ENCODE assay signal across 8 cellular contexts in genomic region chr14:59871166-59871495, GRCh38. TPM values are rescaled to one million over a fixed set of nuclear protein-coding genes. Genes with fewer than 3 reads are reported as not detected.
A peak's percentile ranks its signal among the peaks of the same experiment; 100 is the strongest.
DNase-seq lines count a peak whose midpoint lies in the region; ATAC-seq and TF ChIP-seq lines count a peak whose summit lies in the region.

No MANE protein-coding gene starts in this region.

- TF ChIP-seq CTCF in SK-N-SH (IDR thresholded peaks at IDR 0.05): no peak

- H2AFZ ChIP-seq in SK-N-SH (ENCODE audit: low read depth): peak overlapping the region; percentile 94; the same call in 1 of the 2 replicates

- POLR2A ChIA-PET in SK-N-SH (lab: Yijun Ruan, JAX): no interaction called here
- POLR2A ChIA-PET in activated CD8-positive, alpha-beta T cell treated with anti-CD3 and anti-CD28 coated beads, Interleukin-2, amount 10 ng/mL, durations not matched to agents 7 days and 5 days (lab: Charles Lee): no interaction called here

- no peak for TF ChIP-seq EP300 in SK-N-SH (IDR thresholded peaks at IDR 0.05; ENCODE audit: borderline replicate concordance in 1 of 2, low read depth in 1 of 2, low read length in 1 of 2)

- peak overlapping the region; percentile 71 for H3K4me3 Mint-ChIP-seq in activated CD8-positive, alpha-beta T cell treated with anti-CD3 and anti-CD28 coated beads, Interleukin-2, amount 10 ng/mL, durations not matched to agents 7 days and 5 days

- ATAC-seq in SK-N-SH treated with all-trans-retinoic acid at 6 μM for 48 hours: no peak; the same call in 1 of the 3 replicates
- ATAC-seq in activated CD8-positive, alpha-beta T cell treated with anti-CD3 and anti-CD28 coated beads, Interleukin-2, amount 10 ng/mL, durations not matched to agents 7 days and 5 days: no peak

- peaks cover 6% of the 10 kb centered on the region for H3K4me1 Mint-ChIP-seq in activated CD8-positive, alpha-beta T cell treated with anti-CD3 and anti-CD28 coated beads, Interleukin-2, amount 10 ng/mL, durations not matched to agents 7 days and 5 days (ENCODE audit: low read depth)

- H3K27me3 ChIP-seq in SK-N-SH (ENCODE audit: insufficient read depth): 0 out of 2 replicates have a peak, but pooled peaks cover 16% of the 10 kb centered on the region
- H3K27me3 ChIP-seq in subcutaneous abdominal adipose tissue (ENCODE audit: control insufficient read depth in 5 of 5, insufficient read depth in 4 of 5, low read length in 5 of 5): no peaks in the 10 kb centered on the region

- no peaks in the 10 kb centered on the region for H3F3A ChIP-seq in SK-N-SH (replicated peaks; ENCODE audit: insufficient read depth)

- H3K36me3 Mint-ChIP-seq in activated CD8-positive, alpha-beta T cell treated with anti-CD3 and anti-CD28 coated beads, Interleukin-2, amount 10 ng/mL, durations not matched to agents 7 days and 5 days (ENCODE audit: low read depth): no peaks in the 10 kb centered on the region

- peak overlapping the region; percentile 61 to 82 for H3K4me3 ChIP-seq in SK-N-SH (ENCODE audit: low read depth in 2 of 2, low read length in 1 of 2)
- H3K4me3 ChIP-seq in subcutaneous abdominal adipose tissue (ENCODE audit: low read depth in 1 of 5, low read length in 5 of 5): peak overlapping the region; percentile 68 to 84 (median 78)

- peak overlapping the region; percentile 90 for H3K4me2 ChIP-seq in SK-N-SH

- H3K9me2 ChIP-seq in SK-N-SH: no peaks in the 10 kb centered on the region

- H3K79me2 ChIP-seq in SK-N-SH (ENCODE audit: insufficient read depth): no peaks in the 10 kb centered on the region

- H3K27ac ChIP-seq in SK-N-SH (ENCODE audit: low read depth in 2 of 2, low read length in 1 of 2) (no peak overlapping the region), subcutaneous abdominal adipose tissue (ENCODE audit: low read depth, low read length) (peak overlapping the region; percentile 7)

- H3K27me3 Mint-ChIP-seq in activated CD8-positive, alpha-beta T cell treated with anti-CD3 and anti-CD28 coated beads, Interleukin-2, amount 10 ng/mL, durations not matched to agents 7 days and 5 days (ENCODE audit: low read depth): peaks cover 44% of the 10 kb centered on the region

- no peaks in the 10 kb centered on the region for H3K36me3 ChIP-seq in SK-N-SH (replicated peaks in 1 of 2; ENCODE audit: control insufficient read depth in 1 of 2, insufficient read depth in 2 of 2, low read length in 1 of 2)
- no peaks in the 10 kb centered on the region for H3K36me3 ChIP-seq in subcutaneous abdominal adipose tissue (ENCODE audit: control insufficient read depth in 5 of 5, insufficient read depth in 5 of 5, low read length in 5 of 5)

- no peak overlapping the region for H3K9ac ChIP-seq in SK-N-SH
- peak overlapping the region; percentile 11 to 72 (median 60) for H3K9ac ChIP-seq in subcutaneous abdominal adipose tissue (ENCODE audit: low read length in 5 of 5)

- no peak overlapping the region for H3K27ac Mint-ChIP-seq in activated CD8-positive, alpha-beta T cell treated with anti-CD3 and anti-CD28 coated beads, Interleukin-2, amount 10 ng/mL, durations not matched to agents 7 days and 5 days

- no peak for TF ChIP-seq RAD21 in SK-N-SH (IDR thresholded peaks at IDR 0.05; ENCODE audit: low read length)

- DNase-seq in SK-N-SH (no peak), iPS-NIHi11 (ENCODE audit: low spot score) (peak; percentile 7), DMS153 treated with DMSO at 0.1 percent for 48 hours (lab: John Stamatoyannopoulos, UW; ENCODE audit: unreplicated experiment) (no peak), NCI-H524 (lab: John Stamatoyannopoulos, UW) (no peak), NOMO-1 treated with DMSO at 0.1 percent for 48 hours (lab: John Stamatoyannopoulos, UW; ENCODE audit: unreplicated experiment) (no peak)
- DNase-seq in activated CD8-positive, alpha-beta T cell treated with anti-CD3 and anti-CD28 coated beads, Interleukin-2, amount 10 ng/mL, durations not matched to agents 7 days and 5 days: no peak

- CTCF ChIA-PET in SK-N-SH (lab: Yijun Ruan, JAX): interaction anchor here (0.7 to 5.6 kb wide), 8 partner anchors 9 to 183 kb away, joined by 3 to 26 read pairs (median 3); no protein-coding TSS in a partner anchor
- CTCF ChIA-PET in activated CD8-positive, alpha-beta T cell treated with anti-CD3 and anti-CD28 coated beads, Interleukin-2, amount 10 ng/mL, durations not matched to agents 7 days and 5 days (lab: Charles Lee): no interaction called here

- H3K9me3 Mint-ChIP-seq in activated CD8-positive, alpha-beta T cell treated with anti-CD3 and anti-CD28 coated beads, Interleukin-2, amount 10 ng/mL, durations not matched to agents 7 days and 5 days (ENCODE audit: insufficient read depth): no peaks in the 10 kb centered on the region

- H3K9me3 ChIP-seq in SK-N-SH (no peaks in the 10 kb centered on the region), subcutaneous abdominal adipose tissue (ENCODE audit: control insufficient read depth in 5 of 5, low read length in 5 of 5) (no peaks in the 10 kb centered on the region)

- 16% methylated on average over 4 of the region's 4 CpGs for WGBS in SK-N-SH (ENCODE audit: low lambda C conversion rate)

- peaks cover 0 to 7% of the 10 kb centered on the region in 2 experiments; a peak in 1 of 4 replicates for H3K4me1 ChIP-seq in SK-N-SH (ENCODE audit: control insufficient read depth in 1 of 2, insufficient read depth in 2 of 2, low read depth in 1 of 2, low read length in 1 of 2)
- H3K4me1 ChIP-seq in subcutaneous abdominal adipose tissue (ENCODE audit: control insufficient read depth in 5 of 5, insufficient read depth in 5 of 5, low read length in 5 of 5): peaks cover 0 to 23% (median 19%) of the 10 kb centered on the region in 5 donors

- no peaks in the 10 kb centered on the region for H4K20me1 ChIP-seq in SK-N-SH (ENCODE audit: insufficient read depth)

TF ChIP-seq in SK-N-SH, 30 proteins besides CTCF, POLR2A, EP300 and RAD21 (continues in another document):
- TF ChIP-seq SMC3 (IDR thresholded peaks at IDR 0.05; ENCODE audit: low read depth, low read length) (no peak), REST (IDR thresholded peaks at IDR 0.05; ENCODE audit: low read depth, low read length) (no peak), TCF12 (IDR thresholded peaks at IDR 0.05) (no peak)

TF ChIP-seq in SK-N-SH treated with all-trans-retinoic acid at 6 μM for 48 hours, 23 proteins besides CTCF, POLR2A, EP300 and RAD21:
- TF ChIP-seq ZFP30 (CRISPR knock-in tag; IDR thresholded peaks at IDR 0.05) (no peak), TSHZ2 (CRISPR knock-in tag; IDR thresholded peaks at IDR 0.05) (no peak), TCF4 (CRISPR knock-in tag; IDR thresholded peaks at IDR 0.05; ENCODE audit: borderline replicate concordance) (no peak), CSDC2 (CRISPR knock-in tag; IDR thresholded peaks at IDR 0.05) (no peak), BACH2 (CRISPR knock-in tag; IDR thresholded peaks at IDR 0.05; ENCODE audit: borderline replicate concordance) (no peak)

RNA-seq across cellular contexts. Expression of gene RTN1, which starts 0.6 kb away (rescaled TPM):
- polyA plus RNA-seq in SK-N-SH (2012; rRNA removed): 1.6 and 5.0 TPM in 2 replicates
- polyA plus RNA-seq in SK-N-SH (2012; cell fraction: cytosol; rRNA removed): 5.3 and 9.5 TPM in 2 replicates
- polyA plus RNA-seq in SK-N-SH (2012; cell fraction: nucleus; rRNA removed): 1.1 and 3.7 TPM in 2 replicates
- total RNA-seq in activated CD8-positive, alpha-beta T cell treated with anti-CD3 and anti-CD28 coated beads, Interleukin-2, amount 10 ng/mL, durations not matched to agents 7 days and 5 days: not detected

RNA-seq across cellular contexts. Expression of gene LRRC9, which starts 48.8 kb away (rescaled TPM):
- not detected in 2 replicates for polyA plus RNA-seq in SK-N-SH (2012; rRNA removed)
- not detected in 2 replicates for polyA plus RNA-seq in SK-N-SH (2012; cell fraction: cytosol; rRNA removed)
- polyA plus RNA-seq in SK-N-SH (2012; cell fraction: nucleus; rRNA removed): not detected in 2 replicates
- total RNA-seq in activated CD8-positive, alpha-beta T cell treated with anti-CD3 and anti-CD28 coated beads, Interleukin-2, amount 10 ng/mL, durations not matched to agents 7 days and 5 days: not detected
